Comparison of ENCODE assay signal across 1 cellular context in the genomic region with DNA sequence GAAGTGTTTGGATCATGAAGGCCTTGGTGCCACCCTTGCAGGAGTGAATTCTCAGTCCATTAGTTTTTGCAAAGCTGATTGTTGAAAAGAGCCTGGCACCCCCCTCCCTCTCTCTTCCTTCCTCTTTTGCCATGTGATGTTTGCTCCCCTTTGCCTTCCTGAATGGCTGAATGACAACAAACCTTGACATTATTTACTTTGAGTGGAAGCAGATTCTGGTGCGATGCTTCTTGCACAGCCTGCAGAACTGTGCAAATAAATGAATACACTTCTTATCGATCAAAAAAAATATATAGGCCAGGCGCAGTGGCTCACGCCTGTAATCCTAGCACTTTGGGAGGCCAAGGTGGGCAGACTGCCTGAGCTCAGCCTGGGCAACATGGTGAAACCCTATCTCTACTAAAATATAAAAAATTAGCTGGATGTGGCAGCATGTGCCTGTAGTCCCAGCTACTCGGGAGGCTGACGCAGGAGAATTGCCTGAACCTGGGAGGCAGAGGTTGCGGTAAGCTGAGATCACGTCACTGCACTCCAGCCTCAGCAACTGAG.
TF ChIP-seq lines count a peak whose summit lies in the region.

No MANE protein-coding gene starts in this region.

TF ChIP-seq in HepG2, 621 proteins besides CTCF, POLR2A, EP300 and RAD21 (continued from another document and continues in another):
- TF ChIP-seq, protein P1, sequence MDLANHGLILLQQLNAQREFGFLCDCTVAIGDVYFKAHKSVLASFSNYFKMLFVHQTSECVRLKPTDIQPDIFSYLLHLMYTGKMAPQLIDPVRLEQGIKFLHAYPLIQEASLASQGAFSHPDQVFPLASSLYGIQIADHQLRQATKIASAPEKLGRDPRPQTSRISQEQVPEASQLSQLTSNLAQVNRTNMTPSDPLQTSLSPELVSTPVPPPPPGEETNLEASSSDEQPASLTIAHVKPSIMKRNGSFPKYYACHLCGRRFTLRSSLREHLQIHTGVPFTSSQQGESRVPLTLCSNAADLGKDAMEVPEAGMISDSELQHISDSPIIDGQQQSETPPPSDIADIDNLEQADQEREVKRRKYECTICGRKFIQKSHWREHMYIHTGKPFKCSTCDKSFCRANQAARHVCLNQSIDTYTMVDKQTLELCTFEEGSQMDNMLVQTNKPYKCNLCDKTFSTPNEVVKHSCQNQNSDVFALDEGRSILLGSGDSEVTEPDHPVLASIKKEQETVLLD (CRISPR knock-in tag; IDR thresholded peaks at IDR 0.05; ENCODE audit: low read depth): no peak
- TF ChIP-seq, protein P2, sequence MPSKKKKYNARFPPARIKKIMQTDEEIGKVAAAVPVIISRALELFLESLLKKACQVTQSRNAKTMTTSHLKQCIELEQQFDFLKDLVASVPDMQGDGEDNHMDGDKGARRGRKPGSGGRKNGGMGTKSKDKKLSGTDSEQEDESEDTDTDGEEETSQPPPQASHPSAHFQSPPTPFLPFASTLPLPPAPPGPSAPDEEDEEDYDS (CRISPR knock-in tag; IDR thresholded peaks at IDR 0.05): peak; percentile 83
- no peak for TF ChIP-seq SRSF9 (IDR thresholded peaks at IDR 0.05; ENCODE audit: borderline replicate concordance, insufficient read depth, low read depth, low read length, poor library complexity, severe bottlenecking)
- no peak for TF ChIP-seq NBN (conservative IDR thresholded peaks at IDR 0.05)
- peak; percentile 38; the same call in 1 of the 2 replicates for TF ChIP-seq ZNF556 (CRISPR knock-in tag; IDR thresholded peaks at IDR 0.05; ENCODE audit: borderline replicate concordance)
- TF ChIP-seq ZNF678 (CRISPR knock-in tag; IDR thresholded peaks at IDR 0.05): no peak
- no peak for TF ChIP-seq CBFB (CRISPR knock-in tag; IDR thresholded peaks at IDR 0.05)
- TF ChIP-seq ATF1 (CRISPR knock-in tag; IDR thresholded peaks at IDR 0.05): peak; percentile 25; the same call in 1 of the 2 replicates
- peak; percentile 77; the same call in 1 of the 3 replicates for TF ChIP-seq MXI1 (IDR thresholded peaks at IDR 0.05; ENCODE audit: borderline replicate concordance, low read depth, low read length)
- TF ChIP-seq, protein P3, sequence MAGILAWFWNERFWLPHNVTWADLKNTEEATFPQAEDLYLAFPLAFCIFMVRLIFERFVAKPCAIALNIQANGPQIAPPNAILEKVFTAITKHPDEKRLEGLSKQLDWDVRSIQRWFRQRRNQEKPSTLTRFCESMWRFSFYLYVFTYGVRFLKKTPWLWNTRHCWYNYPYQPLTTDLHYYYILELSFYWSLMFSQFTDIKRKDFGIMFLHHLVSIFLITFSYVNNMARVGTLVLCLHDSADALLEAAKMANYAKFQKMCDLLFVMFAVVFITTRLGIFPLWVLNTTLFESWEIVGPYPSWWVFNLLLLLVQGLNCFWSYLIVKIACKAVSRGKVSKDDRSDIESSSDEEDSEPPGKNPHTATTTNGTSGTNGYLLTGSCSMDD (CRISPR knock-in tag; IDR thresholded peaks at IDR 0.05): no peak
- no peak for TF ChIP-seq KDM2A (CRISPR knock-in tag; IDR thresholded peaks at IDR 0.05; ENCODE audit: borderline replicate concordance, low read depth)
- TF ChIP-seq GATAD2A (CRISPR knock-in tag; IDR thresholded peaks at IDR 0.05): peak; percentile 92
- TF ChIP-seq ZNF563 (CRISPR knock-in tag; IDR thresholded peaks at IDR 0.05): 0 out of 2 replicates have a peak, but pooled peaks have one; percentile 46
- 0 out of 2 replicates have a peak, but pooled peaks have one; percentile 35 for TF ChIP-seq ZNF772 (CRISPR knock-in tag; IDR thresholded peaks at IDR 0.05)
- peak; percentile 95 for TF ChIP-seq ONECUT2 (CRISPR knock-in tag; IDR thresholded peaks at IDR 0.05)
- TF ChIP-seq KLF6 (CRISPR knock-in tag; IDR thresholded peaks at IDR 0.05): 0 out of 2 replicates have a peak, but pooled peaks have one; percentile 54
- TF ChIP-seq ZKSCAN5 (CRISPR knock-in tag; IDR thresholded peaks at IDR 0.05): no peak
- no peak for TF ChIP-seq ZNF451 (CRISPR knock-in tag; IDR thresholded peaks at IDR 0.05)
- TF ChIP-seq, protein P4, sequence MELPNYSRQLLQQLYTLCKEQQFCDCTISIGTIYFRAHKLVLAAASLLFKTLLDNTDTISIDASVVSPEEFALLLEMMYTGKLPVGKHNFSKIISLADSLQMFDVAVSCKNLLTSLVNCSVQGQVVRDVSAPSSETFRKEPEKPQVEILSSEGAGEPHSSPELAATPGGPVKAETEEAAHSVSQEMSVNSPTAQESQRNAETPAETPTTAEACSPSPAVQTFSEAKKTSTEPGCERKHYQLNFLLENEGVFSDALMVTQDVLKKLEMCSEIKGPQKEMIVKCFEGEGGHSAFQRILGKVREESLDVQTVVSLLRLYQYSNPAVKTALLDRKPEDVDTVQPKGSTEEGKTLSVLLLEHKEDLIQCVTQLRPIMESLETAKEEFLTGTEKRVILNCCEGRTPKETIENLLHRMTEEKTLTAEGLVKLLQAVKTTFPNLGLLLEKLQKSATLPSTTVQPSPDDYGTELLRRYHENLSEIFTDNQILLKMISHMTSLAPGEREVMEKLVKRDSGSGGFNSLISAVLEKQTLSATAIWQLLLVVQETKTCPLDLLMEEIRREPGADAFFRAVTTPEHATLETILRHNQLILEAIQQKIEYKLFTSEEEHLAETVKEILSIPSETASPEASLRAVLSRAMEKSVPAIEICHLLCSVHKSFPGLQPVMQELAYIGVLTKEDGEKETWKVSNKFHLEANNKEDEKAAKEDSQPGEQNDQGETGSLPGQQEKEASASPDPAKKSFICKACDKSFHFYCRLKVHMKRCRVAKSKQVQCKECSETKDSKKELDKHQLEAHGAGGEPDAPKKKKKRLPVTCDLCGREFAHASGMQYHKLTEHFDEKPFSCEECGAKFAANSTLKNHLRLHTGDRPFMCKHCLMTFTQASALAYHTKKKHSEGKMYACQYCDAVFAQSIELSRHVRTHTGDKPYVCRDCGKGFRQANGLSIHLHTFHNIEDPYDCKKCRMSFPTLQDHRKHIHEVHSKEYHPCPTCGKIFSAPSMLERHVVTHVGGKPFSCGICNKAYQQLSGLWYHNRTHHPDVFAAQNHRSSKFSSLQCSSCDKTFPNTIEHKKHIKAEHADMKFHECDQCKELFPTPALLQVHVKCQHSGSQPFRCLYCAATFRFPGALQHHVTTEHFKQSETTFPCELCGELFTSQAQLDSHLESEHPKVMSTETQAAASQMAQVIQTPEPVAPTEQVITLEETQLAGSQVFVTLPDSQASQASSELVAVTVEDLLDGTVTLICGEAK (IDR thresholded peaks at IDR 0.05): no peak
- TF ChIP-seq, protein P4 (CRISPR knock-in tag; IDR thresholded peaks at IDR 0.05): no peak; the same call in 1 of the 2 replicates
- TF ChIP-seq, protein P5, sequence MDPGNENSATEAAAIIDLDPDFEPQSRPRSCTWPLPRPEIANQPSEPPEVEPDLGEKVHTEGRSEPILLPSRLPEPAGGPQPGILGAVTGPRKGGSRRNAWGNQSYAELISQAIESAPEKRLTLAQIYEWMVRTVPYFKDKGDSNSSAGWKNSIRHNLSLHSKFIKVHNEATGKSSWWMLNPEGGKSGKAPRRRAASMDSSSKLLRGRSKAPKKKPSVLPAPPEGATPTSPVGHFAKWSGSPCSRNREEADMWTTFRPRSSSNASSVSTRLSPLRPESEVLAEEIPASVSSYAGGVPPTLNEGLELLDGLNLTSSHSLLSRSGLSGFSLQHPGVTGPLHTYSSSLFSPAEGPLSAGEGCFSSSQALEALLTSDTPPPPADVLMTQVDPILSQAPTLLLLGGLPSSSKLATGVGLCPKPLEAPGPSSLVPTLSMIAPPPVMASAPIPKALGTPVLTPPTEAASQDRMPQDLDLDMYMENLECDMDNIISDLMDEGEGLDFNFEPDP (CRISPR knock-in tag; conservative IDR thresholded peaks at IDR 0.05): no peak
- TF ChIP-seq YEATS4 (CRISPR knock-in tag; IDR thresholded peaks at IDR 0.05; ENCODE audit: borderline replicate concordance): peak; percentile 17; the same call in 1 of the 2 replicates
- TF ChIP-seq, protein P6, sequence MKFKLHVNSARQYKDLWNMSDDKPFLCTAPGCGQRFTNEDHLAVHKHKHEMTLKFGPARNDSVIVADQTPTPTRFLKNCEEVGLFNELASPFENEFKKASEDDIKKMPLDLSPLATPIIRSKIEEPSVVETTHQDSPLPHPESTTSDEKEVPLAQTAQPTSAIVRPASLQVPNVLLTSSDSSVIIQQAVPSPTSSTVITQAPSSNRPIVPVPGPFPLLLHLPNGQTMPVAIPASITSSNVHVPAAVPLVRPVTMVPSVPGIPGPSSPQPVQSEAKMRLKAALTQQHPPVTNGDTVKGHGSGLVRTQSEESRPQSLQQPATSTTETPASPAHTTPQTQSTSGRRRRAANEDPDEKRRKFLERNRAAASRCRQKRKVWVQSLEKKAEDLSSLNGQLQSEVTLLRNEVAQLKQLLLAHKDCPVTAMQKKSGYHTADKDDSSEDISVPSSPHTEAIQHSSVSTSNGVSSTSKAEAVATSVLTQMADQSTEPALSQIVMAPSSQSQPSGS (CRISPR knock-in tag; IDR thresholded peaks at IDR 0.05): peak; percentile 67
- TF ChIP-seq, protein P7, sequence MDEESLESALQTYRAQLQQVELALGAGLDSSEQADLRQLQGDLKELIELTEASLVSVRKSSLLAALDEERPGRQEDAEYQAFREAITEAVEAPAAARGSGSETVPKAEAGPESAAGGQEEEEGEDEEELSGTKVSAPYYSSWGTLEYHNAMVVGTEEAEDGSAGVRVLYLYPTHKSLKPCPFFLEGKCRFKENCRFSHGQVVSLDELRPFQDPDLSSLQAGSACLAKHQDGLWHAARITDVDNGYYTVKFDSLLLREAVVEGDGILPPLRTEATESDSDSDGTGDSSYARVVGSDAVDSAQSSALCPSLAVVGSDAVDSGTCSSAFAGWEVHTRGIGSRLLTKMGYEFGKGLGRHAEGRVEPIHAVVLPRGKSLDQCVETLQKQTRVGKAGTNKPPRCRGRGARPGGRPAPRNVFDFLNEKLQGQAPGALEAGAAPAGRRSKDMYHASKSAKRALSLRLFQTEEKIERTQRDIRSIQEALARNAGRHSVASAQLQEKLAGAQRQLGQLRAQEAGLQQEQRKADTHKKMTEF (CRISPR knock-in tag; IDR thresholded peaks at IDR 0.05): peak; percentile 85
- peak; percentile 40; the same call in 1 of the 2 replicates for TF ChIP-seq YEATS2 (CRISPR knock-in tag; IDR thresholded peaks at IDR 0.05; ENCODE audit: borderline replicate concordance)
- TF ChIP-seq SRSF4 (IDR thresholded peaks at IDR 0.05; ENCODE audit: low read depth, low read length, poor library complexity, severe bottlenecking): no peak
- TF ChIP-seq ZFX (CRISPR knock-in tag; IDR thresholded peaks at IDR 0.05; ENCODE audit: low read depth): peak; percentile 58; the same call in 1 of the 2 replicates
- no peak for TF ChIP-seq MLLT10 (CRISPR knock-in tag; IDR thresholded peaks at IDR 0.05)
- TF ChIP-seq PTBP1 (IDR thresholded peaks at IDR 0.05; ENCODE audit: low read depth, low read length, poor library complexity, severe bottlenecking): no peak
- TF ChIP-seq, protein P8, sequence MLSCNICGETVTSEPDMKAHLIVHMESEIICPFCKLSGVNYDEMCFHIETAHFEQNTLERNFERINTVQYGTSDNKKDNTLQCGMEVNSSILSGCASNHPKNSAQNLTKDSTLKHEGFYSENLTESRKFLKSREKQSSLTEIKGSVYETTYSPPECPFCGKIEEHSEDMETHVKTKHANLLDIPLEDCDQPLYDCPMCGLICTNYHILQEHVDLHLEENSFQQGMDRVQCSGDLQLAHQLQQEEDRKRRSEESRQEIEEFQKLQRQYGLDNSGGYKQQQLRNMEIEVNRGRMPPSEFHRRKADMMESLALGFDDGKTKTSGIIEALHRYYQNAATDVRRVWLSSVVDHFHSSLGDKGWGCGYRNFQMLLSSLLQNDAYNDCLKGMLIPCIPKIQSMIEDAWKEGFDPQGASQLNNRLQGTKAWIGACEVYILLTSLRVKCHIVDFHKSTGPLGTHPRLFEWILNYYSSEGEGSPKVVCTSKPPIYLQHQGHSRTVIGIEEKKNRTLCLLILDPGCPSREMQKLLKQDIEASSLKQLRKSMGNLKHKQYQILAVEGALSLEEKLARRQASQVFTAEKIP (CRISPR knock-in tag; IDR thresholded peaks at IDR 0.05; ENCODE audit: borderline replicate concordance): no peak
- TF ChIP-seq HOXA3 (CRISPR knock-in tag; IDR thresholded peaks at IDR 0.05): peak; percentile 76
- TF ChIP-seq ZNF891 (CRISPR knock-in tag; IDR thresholded peaks at IDR 0.05): no peak
- peak; percentile 71 for TF ChIP-seq ZMYM4 (CRISPR knock-in tag; IDR thresholded peaks at IDR 0.05)
- no peak; the same call in 1 of the 2 replicates for TF ChIP-seq ZNF350 (CRISPR knock-in tag; IDR thresholded peaks at IDR 0.05; ENCODE audit: borderline replicate concordance, low read depth)
- TF ChIP-seq, protein P9, sequence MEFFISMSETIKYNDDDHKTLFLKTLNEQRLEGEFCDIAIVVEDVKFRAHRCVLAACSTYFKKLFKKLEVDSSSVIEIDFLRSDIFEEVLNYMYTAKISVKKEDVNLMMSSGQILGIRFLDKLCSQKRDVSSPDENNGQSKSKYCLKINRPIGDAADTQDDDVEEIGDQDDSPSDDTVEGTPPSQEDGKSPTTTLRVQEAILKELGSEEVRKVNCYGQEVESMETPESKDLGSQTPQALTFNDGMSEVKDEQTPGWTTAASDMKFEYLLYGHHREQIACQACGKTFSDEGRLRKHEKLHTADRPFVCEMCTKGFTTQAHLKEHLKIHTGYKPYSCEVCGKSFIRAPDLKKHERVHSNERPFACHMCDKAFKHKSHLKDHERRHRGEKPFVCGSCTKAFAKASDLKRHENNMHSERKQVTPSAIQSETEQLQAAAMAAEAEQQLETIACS (CRISPR knock-in tag; IDR thresholded peaks at IDR 0.05): no peak
- TF ChIP-seq MED8 (CRISPR knock-in tag; IDR thresholded peaks at IDR 0.05; ENCODE audit: insufficient replicate concordance): no peak
